ENCODE assay signal across 8 cellular contexts in genomic region chr1:67441183-67441582, GRCh38. TPM values are rescaled to one million over a fixed set of nuclear protein-coding genes. Genes with fewer than 3 reads are reported as not detected.
DNase-seq lines count a peak whose midpoint lies in the region; ATAC-seq lines count a peak whose summit lies in the region.

No MANE protein-coding gene starts in this region.

- peak; percentile 53 for DNase-seq in Right ventricle myocardium superior
- DNase-seq in Right ventricle myocardium inferior (ENCODE audit: missing footprints), result no peak
- peak; percentile 22 for DNase-seq in SK-N-DZ (ENCODE audit: low spot score)
- DNase-seq in fibroblast of gingiva (ENCODE audit: low read depth), result peak; percentile 55
- peak; percentile 69 for DNase-seq in stimulated activated CD4-positive, alpha-beta T cell treated with anti-CD3 and anti-CD28 coated beads, Interleukin-15, amount 100 ng/mL, for 24 hours
- no peak for DNase-seq in RKO (ENCODE audit: low spot score)
- no peak for DNase-seq in cerebellum (ENCODE audit: low spot score)

- intact Hi-C loops in Right ventricle myocardium superior (cut with DNase I) (no loop called here), Right ventricle myocardium inferior (cut with DNase I) (no loop called here)

- ATAC-seq in Right ventricle myocardium superior (ENCODE audit: poor library complexity) (peak; percentile 74), Right ventricle myocardium inferior (no peak), HG03135 (IDR thresholded peaks at IDR 0.05; ENCODE audit: unreplicated experiment) (no peak)

RNA-seq across cellular contexts. Expression of gene SERBP1, which starts 11.0 kb away (rescaled TPM):
- 111 TPM for total RNA-seq in Right ventricle myocardium superior
- total RNA-seq in Right ventricle myocardium inferior, result 123 TPM
- 152 and 167 TPM in 2 replicates for polyA plus RNA-seq in SK-N-DZ (2014; cell fraction: cytosol; rRNA removed)
- 82.0 and 88.0 TPM in 2 replicates for polyA plus RNA-seq in SK-N-DZ (2014; cell fraction: nucleus; rRNA removed)
- 127 TPM for total RNA-seq in cerebellum

Comparison
In these comparisons a context has a peak if more than half of its experiments do, and no peak if none do; other contexts are left out.
1. DNase-seq: peak in Right ventricle myocardium superior (single experiment), SK-N-DZ (single experiment), fibroblast of gingiva (single experiment) and stimulated activated CD4-positive, alpha-beta T cell treated with anti-CD3 and anti-CD28 coated beads, Interleukin-15, amount 100 ng/mL, for 24 hours (single experiment); none in Right ventricle myocardium inferior (single experiment), RKO (single experiment) and cerebellum (single experiment).